Comparison of ENCODE assay signal across 11 cellular contexts in genomic region chr22:29555065-29555644, GRCh38. TPM values are rescaled to one million over a fixed set of nuclear protein-coding genes. Genes with fewer than 3 reads are reported as not detected.
DNase-seq lines count a peak whose midpoint lies in the region; ATAC-seq, FAIRE-seq and TF ChIP-seq lines count a peak whose summit lies in the region.
"Had no signal": no experiment of that assay in that cellular context is flagged by ENCODE, and none has a peak within 500 bp of the region (broad histone marks: within the 10 kb centered on the region; RNA-seq: fewer than 3 reads in every experiment).

No MANE protein-coding gene starts in this region.

- H3K27me3 ChIP-seq in gastroesophageal sphincter, result no peaks in the 10 kb centered on the region
- H3K27me3 ChIP-seq: upper lobe of right lung had no signal

- H3K4me1 ChIP-seq in gastroesophageal sphincter, result peaks cover 0 to 20% (median 9%) of the 10 kb centered on the region in 3 donors

- no peak for DNase-seq in activated CD4-positive, alpha-beta T cell treated with anti-CD3 and anti-CD28 coated beads for 36 hours
- DNase-seq in activated CD4-positive, alpha-beta T cell treated with anti-CD3 and anti-CD28 coated beads, Interleukin-2, amount 50 U/mL, for 48 hours, result no peak
- no peak for DNase-seq in activated T-helper 1 cell treated with anti-CD3 and anti-CD28 coated beads, Interleukin-12 subunit alpha, Interleukin-12 subunit beta, Interleukin-2, Interleukin-4 antibody, amounts not matched to agents 30 ng/mL and 10 ng/mL and 1 ng/mL, durations not matched to agents 14 hours and 24 hours and 36 hours (ENCODE audit: low spot score)
- DNase-seq in sciatic nerve (ENCODE audit: low spot score) (peak; percentile 75), iPS-NIHi7 (ENCODE audit: extremely low spot score) (no peak), GM20000 (ENCODE audit: low spot score) (no peak), GM12892 (ENCODE audit: insufficient read length) (no peak)
- DNase-seq: effector memory CD4-positive, alpha-beta T cell; NCI-H1436; upper lobe of right lung had no signal

- peaks cover 28% of the 10 kb centered on the region for H3K36me3 Mint-ChIP-seq in activated CD4-positive, alpha-beta T cell treated with anti-CD3 and anti-CD28 coated beads for 36 hours (ENCODE audit: low read depth)
- H3K36me3 Mint-ChIP-seq in activated T-helper 1 cell treated with anti-CD3 and anti-CD28 coated beads, Interleukin-12 subunit alpha, Interleukin-12 subunit beta, Interleukin-2, Interleukin-4 antibody, amounts not matched to agents 30 ng/mL and 10 ng/mL and 1 ng/mL, durations not matched to agents 14 hours and 24 hours and 36 hours (ENCODE audit: low read depth), result peaks cover 19% of the 10 kb centered on the region

- no peaks in the 10 kb centered on the region for H3K27me3 Mint-ChIP-seq in activated CD4-positive, alpha-beta T cell treated with anti-CD3 and anti-CD28 coated beads for 36 hours
- no peaks in the 10 kb centered on the region for H3K27me3 Mint-ChIP-seq in activated T-helper 1 cell treated with anti-CD3 and anti-CD28 coated beads, Interleukin-12 subunit alpha, Interleukin-12 subunit beta, Interleukin-2, Interleukin-4 antibody, amounts not matched to agents 30 ng/mL and 10 ng/mL and 1 ng/mL, durations not matched to agents 14 hours and 24 hours and 36 hours (ENCODE audit: insufficient read depth)

- FAIRE-seq in GM12892 (lab: Jason Lieb, UNC), result no peak

- H3K4me3 Mint-ChIP-seq in activated CD4-positive, alpha-beta T cell treated with anti-CD3 and anti-CD28 coated beads for 36 hours, result no peak overlapping the region
- peak overlapping the region; percentile 17 for H3K4me3 Mint-ChIP-seq in activated T-helper 1 cell treated with anti-CD3 and anti-CD28 coated beads, Interleukin-12 subunit alpha, Interleukin-12 subunit beta, Interleukin-2, Interleukin-4 antibody, amounts not matched to agents 30 ng/mL and 10 ng/mL and 1 ng/mL, durations not matched to agents 14 hours and 24 hours and 36 hours

- peak overlapping the region; percentile 30 for H3K27ac Mint-ChIP-seq in activated CD4-positive, alpha-beta T cell treated with anti-CD3 and anti-CD28 coated beads for 36 hours
- no peak overlapping the region for H3K27ac Mint-ChIP-seq in activated T-helper 1 cell treated with anti-CD3 and anti-CD28 coated beads, Interleukin-12 subunit alpha, Interleukin-12 subunit beta, Interleukin-2, Interleukin-4 antibody, amounts not matched to agents 30 ng/mL and 10 ng/mL and 1 ng/mL, durations not matched to agents 14 hours and 24 hours and 36 hours

- no peak for ATAC-seq in activated CD4-positive, alpha-beta T cell treated with anti-CD3 and anti-CD28 coated beads for 36 hours
- ATAC-seq in gastroesophageal sphincter (no peak), sciatic nerve (peak; percentile 81)
- ATAC-seq: upper lobe of right lung had no signal

- TF ChIP-seq EP300 in gastroesophageal sphincter (IDR thresholded peaks at IDR 0.05), result no peak

- intact Hi-C loops in activated CD4-positive, alpha-beta T cell treated with anti-CD3 and anti-CD28 coated beads for 36 hours (cut with DNase I, micrococcal nuclease), result no loop called here
- intact Hi-C loops in activated T-helper 1 cell treated with anti-CD3 and anti-CD28 coated beads, Interleukin-12 subunit alpha, Interleukin-12 subunit beta, Interleukin-2, Interleukin-4 antibody, amounts not matched to agents 30 ng/mL and 10 ng/mL and 1 ng/mL, durations not matched to agents 14 hours and 24 hours and 36 hours (cut with micrococcal nuclease), result loop anchor here (10.0 kb wide), 1 partner anchor 870 kb away; the partner anchor contains the start of gene MTFP1
- intact Hi-C loops in sciatic nerve (cut with DNase I), result no loop called here

- 66 to 76% methylated on average over 2 to 4 of the region's 4 CpGs for WGBS in gastroesophageal sphincter (ENCODE audit: low coverage in 1 of 2), 2 donors

- H3K4me1 Mint-ChIP-seq in activated CD4-positive, alpha-beta T cell treated with anti-CD3 and anti-CD28 coated beads for 36 hours, result peaks cover 7% of the 10 kb centered on the region
- H3K4me1 Mint-ChIP-seq in activated T-helper 1 cell treated with anti-CD3 and anti-CD28 coated beads, Interleukin-12 subunit alpha, Interleukin-12 subunit beta, Interleukin-2, Interleukin-4 antibody, amounts not matched to agents 30 ng/mL and 10 ng/mL and 1 ng/mL, durations not matched to agents 14 hours and 24 hours and 36 hours (ENCODE audit: low read depth), result peaks cover 12% of the 10 kb centered on the region

- H3K4me3 ChIP-seq in gastroesophageal sphincter, result no peak overlapping the region
- H3K4me3 ChIP-seq: upper lobe of right lung had no signal

- no peaks in the 10 kb centered on the region for H3K9me3 Mint-ChIP-seq in activated CD4-positive, alpha-beta T cell treated with anti-CD3 and anti-CD28 coated beads for 36 hours (ENCODE audit: low read depth)
- H3K9me3 Mint-ChIP-seq in activated T-helper 1 cell treated with anti-CD3 and anti-CD28 coated beads, Interleukin-12 subunit alpha, Interleukin-12 subunit beta, Interleukin-2, Interleukin-4 antibody, amounts not matched to agents 30 ng/mL and 10 ng/mL and 1 ng/mL, durations not matched to agents 14 hours and 24 hours and 36 hours, result no peaks in the 10 kb centered on the region

- H3K36me3 ChIP-seq in gastroesophageal sphincter, result peaks cover 0 to 57% of the 10 kb centered on the region in 2 donors

- POLR2A ChIA-PET in activated CD4-positive, alpha-beta T cell treated with anti-CD3 and anti-CD28 coated beads for 36 hours (lab: Charles Lee), result no interaction called here

- TF ChIP-seq CTCF in gastroesophageal sphincter (IDR thresholded peaks at IDR 0.05), result no peak
- TF ChIP-seq CTCF in GM20000 (IDR thresholded peaks at IDR 0.05; ENCODE audit: extremely low read depth, missing control alignments), result no peak

- H3K27ac ChIP-seq in gastroesophageal sphincter, result peak overlapping the region in 3 of 4 donors; percentile 86 to 87 (median 87)

- CTCF ChIA-PET in activated CD4-positive, alpha-beta T cell treated with anti-CD3 and anti-CD28 coated beads for 36 hours (lab: Charles Lee), result interaction anchor here (0.6 kb wide), 1 partner anchor 16 kb away, joined by 4 read pairs; no protein-coding TSS in a partner anchor

- H3K9me3 ChIP-seq in gastroesophageal sphincter, result no peaks in the 10 kb centered on the region
- H3K9me3 ChIP-seq: upper lobe of right lung had no signal

- TF ChIP-seq POLR2A in gastroesophageal sphincter (IDR thresholded peaks at IDR 0.05) (no peak), GM12892 (IDR thresholded peaks at IDR 0.05; ENCODE audit: low read depth, low read length) (no peak)

RNA-seq across cellular contexts. Expression of gene THOC5, which starts 1.6 kb away (rescaled TPM):
- total RNA-seq in activated CD4-positive, alpha-beta T cell treated with anti-CD3 and anti-CD28 coated beads for 36 hours, result 10 to 100 TPM; 52.4 to 65.7 TPM
- 69.0 and 76.2 TPM in 2 replicates for total RNA-seq in activated T-helper 1 cell treated with anti-CD3 and anti-CD28 coated beads, Interleukin-12 subunit alpha, Interleukin-12 subunit beta, Interleukin-2, Interleukin-4 antibody, amounts not matched to agents 30 ng/mL and 10 ng/mL and 1 ng/mL, durations not matched to agents 14 hours and 24 hours and 36 hours
- 10 to 100 TPM; 46.0 to 91.4 (median 58.2) TPM for total RNA-seq in gastroesophageal sphincter
- total RNA-seq in sciatic nerve, result 45.4 TPM
- polyA plus RNA-seq in GM12892 (2012; ENCODE audit: missing spikeins), result 23.1 TPM

RNA-seq across cellular contexts. Expression of gene NIPSNAP1, which starts 25.8 kb away (rescaled TPM):
- total RNA-seq in activated CD4-positive, alpha-beta T cell treated with anti-CD3 and anti-CD28 coated beads for 36 hours, result 10 to 100 TPM; 75.0 to 78.0 TPM
- 43.7 and 44.7 TPM in 2 replicates for total RNA-seq in activated T-helper 1 cell treated with anti-CD3 and anti-CD28 coated beads, Interleukin-12 subunit alpha, Interleukin-12 subunit beta, Interleukin-2, Interleukin-4 antibody, amounts not matched to agents 30 ng/mL and 10 ng/mL and 1 ng/mL, durations not matched to agents 14 hours and 24 hours and 36 hours
- total RNA-seq in gastroesophageal sphincter (10 to 100 TPM in 2 of 4 donors, 1 to 10 TPM in 2; 8.3 to 11.7 (median 10.6) TPM), sciatic nerve (17.7 TPM)
- polyA plus RNA-seq in GM12892 (2012; ENCODE audit: missing spikeins), result 86.7 TPM

RNA-seq across cellular contexts. Expression of gene NF2, which starts 48.3 kb away (rescaled TPM):
- 10 to 100 TPM; 40.2 to 43.1 TPM for total RNA-seq in activated CD4-positive, alpha-beta T cell treated with anti-CD3 and anti-CD28 coated beads for 36 hours
- total RNA-seq in activated T-helper 1 cell treated with anti-CD3 and anti-CD28 coated beads, Interleukin-12 subunit alpha, Interleukin-12 subunit beta, Interleukin-2, Interleukin-4 antibody, amounts not matched to agents 30 ng/mL and 10 ng/mL and 1 ng/mL, durations not matched to agents 14 hours and 24 hours and 36 hours, result 65.7 and 66.1 TPM in 2 replicates
- total RNA-seq in gastroesophageal sphincter (10 to 100 TPM; 39.8 to 61.0 (median 45.1) TPM), sciatic nerve (28.4 TPM)
- 10.3 TPM for polyA plus RNA-seq in GM12892 (2012; ENCODE audit: missing spikeins)
